In the genomic region with DNA sequence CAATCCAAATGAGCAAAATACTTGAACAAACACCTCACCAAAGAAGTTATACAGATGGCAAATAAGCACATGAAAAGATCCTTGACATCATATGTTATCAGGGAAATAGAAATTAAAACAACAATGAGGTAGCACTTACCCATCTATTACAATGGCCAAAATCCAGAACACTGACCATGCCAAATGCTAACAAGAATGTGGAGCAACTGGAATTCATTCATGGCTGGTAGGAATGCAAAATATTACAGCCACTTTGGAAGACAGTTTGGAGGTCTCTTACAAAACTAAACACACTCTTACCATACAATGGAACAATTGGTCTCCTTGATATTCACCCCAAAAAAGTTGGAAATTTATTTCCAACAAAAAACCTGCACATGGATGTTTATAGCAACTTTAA, we compare ENCODE assay signal across 38 cellular contexts. TPM values are rescaled to one million over a fixed set of nuclear protein-coding genes. Genes with fewer than 3 reads are reported as not detected.
"Had no signal": no experiment of that assay in that cellular context is flagged by ENCODE, and none has a peak within 500 bp of the region (broad histone marks: within the 10 kb centered on the region; RNA-seq: fewer than 3 reads in every experiment).

No MANE protein-coding gene starts in this region.

- H3K9ac ChIP-seq: KMS-11 had no signal

- H3K27ac ChIP-seq: KMS-11 had no signal

- H3K36me3 ChIP-seq: MG63 had no signal

- H3K4me3 ChIP-seq: MG63 had no signal

- H3K4me2 ChIP-seq: KMS-11 had no signal

- H3K27me3 ChIP-seq: MG63 had no signal

- DNase-seq: Karpas-422, Kasumi-1, KG1, MG63, MM.1S, MV-4-11, NCI-H1048, NCI-H1092, NCI-H1092 treated with DMSO at 0.1 percent for 48 hours, NCI-H1105, NCI-H1105 treated with DMSO at 0.1 percent for 48 hours, NCI-H1417, NCI-H1417 treated with DMSO at 0.1 percent for 48 hours, NCI-H1436, NCI-H1436 treated with DMSO at 0.1 percent for 48 hours, NCI-H146, NCI-H1694, NCI-H1694 treated with DMSO at 0.1 percent for 48 hours, NCI-H187, NCI-H187 treated with DMSO at 0.1 percent for 48 hours, NCI-H1930, NCI-H2029, NCI-H2029 treated with DMSO at 0.1 percent for 48 hours, NCI-H2081, NCI-H2081 treated with DMSO at 0.1 percent for 48 hours, NCI-H2107, NCI-H2171, NCI-H2171 treated with DMSO at 0.1 percent for 48 hours, NCI-H2227 treated with DMSO at 0.1 percent for 48 hours, NCI-H226, NCI-H345, NCI-H446, NCI-H446 treated with DMSO at 0.1 percent for 48 hours, NCI-H510A had no signal

- H3K9me3 ChIP-seq: MG63 had no signal

RNA-seq across cellular contexts. Expression of gene FAM181B, which starts 19.1 kb away (rescaled TPM):
- total RNA-seq: LHCN-M2, MCF 10A, NCI-H460 had no signal
